8 cellular contexts compared by ENCODE assay signal in genomic region chr3:146542968-146543367, GRCh38. TPM values are rescaled to one million over a fixed set of nuclear protein-coding genes. Genes with fewer than 3 reads are reported as not detected.
DNase-seq lines count a peak whose midpoint lies in the region; ATAC-seq and TF ChIP-seq lines count a peak whose summit lies in the region.

No MANE protein-coding gene starts in this region.

- H3K27me3 ChIP-seq in RWPE2 (ENCODE audit: insufficient read depth, poor library complexity, severe bottlenecking) (no peaks in the 10 kb centered on the region), esophagus squamous epithelium (no peaks in the 10 kb centered on the region), sigmoid colon (no peaks in the 10 kb centered on the region)

- TF ChIP-seq CTCF in GM12865 (IDR thresholded peaks at IDR 0.05; ENCODE audit: insufficient read depth, low read depth, low read length, missing control alignments) (no peak), RWPE2 (IDR thresholded peaks at IDR 0.05; ENCODE audit: poor library complexity, severe bottlenecking) (no peak), esophagus squamous epithelium (IDR thresholded peaks at IDR 0.05) (no peak), sigmoid colon (IDR thresholded peaks at IDR 0.05) (no peak), GM10248 (IDR thresholded peaks at IDR 0.05; ENCODE audit: control extremely low read depth, extremely low read depth, low read depth, missing control alignments) (no peak)

- no peak for TF ChIP-seq POLR2A in esophagus squamous epithelium (IDR thresholded peaks at IDR 0.05)
- no peak for TF ChIP-seq POLR2A in sigmoid colon (IDR thresholded peaks at IDR 0.05)

- no peak for DNase-seq in GM12865 (ENCODE audit: low read depth)
- no peak for DNase-seq in RWPE2 (ENCODE audit: low spot score)
- DNase-seq in esophagus squamous epithelium (lab: John Stamatoyannopoulos, UW): no peak
- no peak for DNase-seq in sigmoid colon
- no peak for DNase-seq in GM10248 (ENCODE audit: extremely low spot score)
- DNase-seq in NCI-H524 (lab: John Stamatoyannopoulos, UW): no peak
- DNase-seq in SIG-M5 treated with dmso at 0.1 percent for 504 hours (lab: John Stamatoyannopoulos, UW; ENCODE audit: unreplicated experiment): no peak

- H3K27ac ChIP-seq in RWPE2 (ENCODE audit: poor library complexity, severe bottlenecking) (no peak overlapping the region), esophagus squamous epithelium (peak overlapping the region; percentile 92 to 99 (median 97)), sigmoid colon (peak overlapping the region; percentile 89 to 98 (median 95))

- H3K9me3 ChIP-seq in RWPE2 (ENCODE audit: severe bottlenecking): no peaks in the 10 kb centered on the region
- no peaks in the 10 kb centered on the region for H3K9me3 ChIP-seq in esophagus squamous epithelium
- no peaks in the 10 kb centered on the region for H3K9me3 ChIP-seq in sigmoid colon

- POLR2A ChIA-PET in GM10248 (lab: Yijun Ruan, JAX): no interaction called here

- peaks cover 11% of the 10 kb centered on the region for H3K36me3 ChIP-seq in RWPE2 (ENCODE audit: low read depth)
- no peaks in the 10 kb centered on the region for H3K36me3 ChIP-seq in esophagus squamous epithelium
- no peaks in the 10 kb centered on the region for H3K36me3 ChIP-seq in sigmoid colon

- CTCF ChIA-PET in GM10248 (lab: Yijun Ruan, JAX): interaction anchor here (0.9 to 1.4 kb wide), 5 partner anchors 10 to 353 kb away, joined by 3 to 5 read pairs (median 4); no protein-coding TSS in a partner anchor

- intact Hi-C loops in esophagus squamous epithelium (cut with DNase I) (no loop called here), sigmoid colon (cut with DNase I) (loop anchor here (5.0 to 10.0 kb wide), 2 partner anchors 71 to 478 kb away; no protein-coding TSS in a partner anchor)

- peaks cover 23% of the 10 kb centered on the region for H3K4me1 ChIP-seq in RWPE2 (ENCODE audit: insufficient read depth, poor library complexity, severe bottlenecking)
- peaks cover 0 to 62% (median 25%) of the 10 kb centered on the region in 3 donors for H3K4me1 ChIP-seq in esophagus squamous epithelium
- H3K4me1 ChIP-seq in sigmoid colon: peaks cover 0 to 40% (median 33%) of the 10 kb centered on the region in 4 donors

- no peak for ATAC-seq in RWPE2 (ENCODE audit: low read depth)
- no peak for ATAC-seq in HG02678 (IDR thresholded peaks at IDR 0.05; ENCODE audit: unreplicated experiment)

- no peak for TF ChIP-seq EP300 in sigmoid colon (IDR thresholded peaks at IDR 0.05)

- 19 to 21% methylated on average over 2 of the region's 2 CpGs for WGBS in esophagus squamous epithelium, 2 donors
- WGBS in sigmoid colon, 2 donors: 8 to 15% methylated on average over 2 of the region's 2 CpGs

- H3K4me3 ChIP-seq in GM12865 (ENCODE audit: low read depth, low read length) (peak overlapping the region; percentile 69), RWPE2 (ENCODE audit: severe bottlenecking) (peak overlapping the region; percentile 65), esophagus squamous epithelium (peak overlapping the region; percentile 62 to 86 (median 80)), sigmoid colon (peak overlapping the region; percentile 64 to 92 (median 85))

RNA-seq across cellular contexts. Expression of gene PLSCR1, which starts 1.4 kb away (rescaled TPM):
- 100 to 1,000 TPM in 1 of 4 donors, 10 to 100 TPM in 3; 51.1 to 138 (median 63.3) TPM for total RNA-seq in esophagus squamous epithelium
- 100 to 1,000 TPM in 2 of 4 donors, 10 to 100 TPM in 2; 59.3 to 194 (median 101) TPM for total RNA-seq in sigmoid colon
- polyA plus RNA-seq in sigmoid colon: 100 to 1,000 TPM in 2 of 3 donors, 10 to 100 TPM in 1; 88.9 to 156 (median 145) TPM
